18 cellular contexts compared by ENCODE assay signal in the genomic region with DNA sequence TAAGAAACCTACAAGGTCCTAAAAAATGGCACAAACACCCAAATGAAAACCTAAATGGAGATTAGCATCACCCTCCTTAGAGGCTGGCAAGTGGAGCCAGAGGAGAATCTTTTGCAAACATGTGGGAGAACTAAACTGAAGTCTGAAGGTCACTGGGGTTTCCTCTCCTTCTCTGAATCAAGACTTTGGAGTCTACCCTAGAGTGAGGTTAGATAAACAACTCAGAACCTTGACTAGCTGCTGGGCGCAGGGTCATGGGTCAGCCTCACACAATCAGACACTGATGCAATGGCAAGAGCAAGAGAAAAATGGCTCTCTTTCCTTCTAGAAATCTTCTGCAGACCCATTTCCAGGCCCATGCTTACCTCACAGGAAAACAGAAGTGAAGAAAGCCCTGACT.
DNase-seq lines count a peak whose midpoint lies in the region; FAIRE-seq and TF ChIP-seq lines count a peak whose summit lies in the region.
"Had no signal": no experiment of that assay in that cellular context is flagged by ENCODE, and none has a peak within 500 bp of the region (broad histone marks: within the 10 kb centered on the region; RNA-seq: fewer than 3 reads in every experiment).

No MANE protein-coding gene starts in this region.

- H3K4me3 Mint-ChIP-seq in CD14-positive monocyte (peak overlapping the region in 1 of 2 donors; percentile 15), astrocyte (ENCODE audit: unreplicated experiment) (no peak overlapping the region)
- H3K4me3 Mint-ChIP-seq in activated naive CD4-positive, alpha-beta T cell treated with anti-CD3 and anti-CD28 coated beads, Interleukin-2, amount 10 ng/mL, durations not matched to agents 7 days and 5 days, result no peak overlapping the region
- H3K4me3 Mint-ChIP-seq: CD4-positive, alpha-beta memory T cell; GM23338 had no signal

- H3K27ac Mint-ChIP-seq in CD14-positive monocyte (peak overlapping the region in 6 of 7 donors; percentile 37 to 68 (median 58)), astrocyte (ENCODE audit: unreplicated experiment) (peak overlapping the region; percentile 77)
- H3K27ac Mint-ChIP-seq in activated naive CD4-positive, alpha-beta T cell treated with anti-CD3 and anti-CD28 coated beads, Interleukin-2, amount 10 ng/mL, durations not matched to agents 7 days and 5 days, result no peak overlapping the region
- H3K27ac Mint-ChIP-seq: CD4-positive, alpha-beta memory T cell; GM23338 had no signal

- no peak overlapping the region for H3K14ac ChIP-seq in mesenchymal stem cell (ENCODE audit: low read length in 2 of 2)
- no peak overlapping the region for H3K14ac ChIP-seq in trophoblast cell (ENCODE audit: low read length)

- no peaks in the 10 kb centered on the region for H4K20me1 ChIP-seq in astrocyte (ENCODE audit: insufficient read depth, low read length)

- H2BK5ac ChIP-seq in mesenchymal stem cell (ENCODE audit: low read depth, low read length, poor library complexity, severe bottlenecking) (no peak overlapping the region), trophoblast cell (ENCODE audit: low read depth, low read length, poor library complexity) (no peak overlapping the region)

- no peak for TF ChIP-seq CTCF in CD14-positive monocyte (IDR thresholded peaks at IDR 0.05)
- no peak for TF ChIP-seq CTCF in astrocyte (IDR thresholded peaks at IDR 0.05; ENCODE audit: insufficient read depth, low read depth, low read length)
- TF ChIP-seq CTCF in uterus (IDR thresholded peaks at IDR 0.05), result no peak

- H3K9me3 ChIP-seq in astrocyte (ENCODE audit: insufficient read depth, low read depth, low read length), result no peaks in the 10 kb centered on the region
- H3K9me3 ChIP-seq in mesenchymal stem cell (ENCODE audit: control insufficient read depth, low read length), result no peaks in the 10 kb centered on the region
- H3K9me3 ChIP-seq in trophoblast cell (ENCODE audit: insufficient read depth, low read depth, low read length), result no peaks in the 10 kb centered on the region
- H3K9me3 ChIP-seq in uterus, result no peaks in the 10 kb centered on the region
- H3K9me3 ChIP-seq: A549 had no signal

- H3K36me3 Mint-ChIP-seq in CD14-positive monocyte (no peaks in the 10 kb centered on the region), astrocyte (ENCODE audit: low read depth, unreplicated experiment) (no peaks in the 10 kb centered on the region)
- no peaks in the 10 kb centered on the region for H3K36me3 Mint-ChIP-seq in activated naive CD4-positive, alpha-beta T cell treated with anti-CD3 and anti-CD28 coated beads, Interleukin-2, amount 10 ng/mL, durations not matched to agents 7 days and 5 days
- H3K36me3 Mint-ChIP-seq: CD4-positive, alpha-beta memory T cell had no signal

- 75% methylated on average over 1 of the region's 1 CpG for WGBS in mesenchymal stem cell
- WGBS in trophoblast cell (ENCODE audit: extremely low coverage, insufficient coverage, insufficient read length), result no CpG with 5 or more reads among the region's 1 CpG

- H3K79me2 ChIP-seq in astrocyte (ENCODE audit: insufficient read depth, low read length), result no peaks in the 10 kb centered on the region
- no peaks in the 10 kb centered on the region for H3K79me2 ChIP-seq in trophoblast cell (ENCODE audit: control insufficient read depth, insufficient read depth, low read length, poor library complexity)

- no peak overlapping the region for H4K12ac ChIP-seq in trophoblast cell (ENCODE audit: low read depth, low read length)

- H3K27me3 ChIP-seq in astrocyte (ENCODE audit: insufficient read depth, low read length), result no peaks in the 10 kb centered on the region
- no peaks in the 10 kb centered on the region for H3K27me3 ChIP-seq in mesenchymal stem cell (ENCODE audit: control insufficient read depth in 1 of 2, insufficient read depth in 1 of 2, low read length in 2 of 2)
- no peaks in the 10 kb centered on the region for H3K27me3 ChIP-seq in trophoblast cell (ENCODE audit: insufficient read depth, low read length)
- no peaks in the 10 kb centered on the region for H3K27me3 ChIP-seq in uterus

- no peak for TF ChIP-seq POLR2A in uterus (IDR thresholded peaks at IDR 0.05)

- H3K9ac ChIP-seq in astrocyte (ENCODE audit: low read length) (no peak overlapping the region), mesenchymal stem cell (ENCODE audit: low read length) (no peak overlapping the region), trophoblast cell (ENCODE audit: low read length) (no peak overlapping the region)

- no peak overlapping the region for H2AK5ac ChIP-seq in mesenchymal stem cell (ENCODE audit: low read length, severe bottlenecking)
- no peak overlapping the region for H2AK5ac ChIP-seq in trophoblast cell (ENCODE audit: low read length)

- intact Hi-C loops in CD14-positive monocyte (cut with micrococcal nuclease) (no loop called here), uterus (cut with DNase I; ENCODE audit: low total_unique reads) (no loop called here)

- H3K9me3 Mint-ChIP-seq in CD14-positive monocyte, result peaks cover 0 to 5% (median 0%) of the 10 kb centered on the region in 7 donors
- H3K9me3 Mint-ChIP-seq in astrocyte (ENCODE audit: unreplicated experiment), result no peaks in the 10 kb centered on the region
- no peaks in the 10 kb centered on the region for H3K9me3 Mint-ChIP-seq in activated naive CD4-positive, alpha-beta T cell treated with anti-CD3 and anti-CD28 coated beads, Interleukin-2, amount 10 ng/mL, durations not matched to agents 7 days and 5 days
- H3K9me3 Mint-ChIP-seq: GM23338 had no signal

- H3K18ac ChIP-seq in mesenchymal stem cell (ENCODE audit: low read depth in 1 of 2, low read length in 2 of 2) (peak overlapping the region in 1 of 2 experiments; percentile 50), trophoblast cell (ENCODE audit: low read length) (no peak overlapping the region)

- H3K4me1 Mint-ChIP-seq in CD14-positive monocyte (peaks cover 24% of the 10 kb centered on the region), astrocyte (ENCODE audit: low read depth, unreplicated experiment) (peaks cover 15% of the 10 kb centered on the region)
- H3K4me1 Mint-ChIP-seq in activated naive CD4-positive, alpha-beta T cell treated with anti-CD3 and anti-CD28 coated beads, Interleukin-2, amount 10 ng/mL, durations not matched to agents 7 days and 5 days, result no peaks in the 10 kb centered on the region
- H3K4me1 Mint-ChIP-seq: CD4-positive, alpha-beta memory T cell had no signal

- H3K79me1 ChIP-seq in mesenchymal stem cell (replicated peaks; ENCODE audit: low read length, poor library complexity, severe bottlenecking) (no peaks in the 10 kb centered on the region), trophoblast cell (ENCODE audit: low read length) (peaks cover 24% of the 10 kb centered on the region)

- CTCF ChIA-PET in activated naive CD4-positive, alpha-beta T cell treated with anti-CD3 and anti-CD28 coated beads, Interleukin-2, amount 10 ng/mL, durations not matched to agents 7 days and 5 days (lab: Charles Lee), result no interaction called here

- H3K4ac ChIP-seq in mesenchymal stem cell (ENCODE audit: low read depth in 1 of 2, low read length in 2 of 2), result no peak overlapping the region
- H3K4ac ChIP-seq in trophoblast cell (ENCODE audit: low read depth, low read length), result no peak overlapping the region

- no peak overlapping the region for H3K4me3 ChIP-seq in astrocyte (ENCODE audit: insufficient read depth, low read depth, low read length)
- H3K4me3 ChIP-seq in mesenchymal stem cell (ENCODE audit: insufficient read depth in 1 of 2, low read depth in 1 of 2, low read length in 2 of 2), result no peak overlapping the region
- no peak overlapping the region for H3K4me3 ChIP-seq in trophoblast cell (ENCODE audit: low read depth, low read length)
- no peak overlapping the region for H3K4me3 ChIP-seq in uterus
- H3K4me3 ChIP-seq: A549, GM23338 had no signal

- DNase-seq in CD14-positive monocyte (ENCODE audit: low spot score) (no peak), astrocyte (ENCODE audit: low read depth) (no peak), mesenchymal stem cell (no peak), trophoblast cell (no peak), iPS-NIHi11 (ENCODE audit: low spot score) (no peak), uterus (no peak)
- no peak for DNase-seq in activated naive CD4-positive, alpha-beta T cell treated with anti-CD3 and anti-CD28 coated beads, Interleukin-2, amount 10 ng/mL, durations not matched to agents 7 days and 5 days
- DNase-seq: Calu3; CD4-positive, alpha-beta memory T cell; DMS79 treated with DMSO at 0.1 percent for 48 hours; GF-D8; HCEC 1CT had no signal

- H3K4me1 ChIP-seq in astrocyte (ENCODE audit: insufficient read depth, low read length), result peaks cover 16% of the 10 kb centered on the region
- peaks cover 3% of the 10 kb centered on the region for H3K4me1 ChIP-seq in mesenchymal stem cell (ENCODE audit: control insufficient read depth, insufficient read depth, low read depth, low read length)
- H3K4me1 ChIP-seq in trophoblast cell (ENCODE audit: control insufficient read depth in 1 of 2, insufficient read depth in 2 of 2, low read length in 2 of 2), result peaks cover 5 to 9% of the 10 kb centered on the region in 2 experiments
- no peaks in the 10 kb centered on the region for H3K4me1 ChIP-seq in uterus
- H3K4me1 ChIP-seq: A549 had no signal

- peak overlapping the region; percentile 19 for H2BK120ac ChIP-seq in mesenchymal stem cell (ENCODE audit: low read depth, low read length)
- peak overlapping the region; percentile 16 for H2BK120ac ChIP-seq in trophoblast cell (ENCODE audit: insufficient read depth, low read length, poor library complexity)

- H2AFZ ChIP-seq in astrocyte (ENCODE audit: low read depth, low read length) (no peak overlapping the region), mesenchymal stem cell (ENCODE audit: low read depth, low read length) (no peak overlapping the region), trophoblast cell (ENCODE audit: insufficient read depth, low read length, poor library complexity) (no peak overlapping the region)
- H2AFZ ChIP-seq: GM23338 had no signal

- H4K91ac ChIP-seq in mesenchymal stem cell (ENCODE audit: low read length) (no peak overlapping the region), trophoblast cell (ENCODE audit: low read depth, low read length) (peak overlapping the region; percentile 71)

- H3K27me3 Mint-ChIP-seq in CD14-positive monocyte (ENCODE audit: low read depth in 3 of 3) (no peaks in the 10 kb centered on the region), astrocyte (ENCODE audit: low read depth, unreplicated experiment) (no peaks in the 10 kb centered on the region)
- H3K27me3 Mint-ChIP-seq in activated naive CD4-positive, alpha-beta T cell treated with anti-CD3 and anti-CD28 coated beads, Interleukin-2, amount 10 ng/mL, durations not matched to agents 7 days and 5 days, result no peaks in the 10 kb centered on the region

- H3K23ac ChIP-seq in mesenchymal stem cell (ENCODE audit: low read length in 2 of 2), result no peak overlapping the region
- no peak overlapping the region for H3K23ac ChIP-seq in trophoblast cell (ENCODE audit: low read length)

- H3K4me2 ChIP-seq in astrocyte (ENCODE audit: low read length), result no peak overlapping the region
- H3K4me2 ChIP-seq in mesenchymal stem cell (ENCODE audit: low read length, poor library complexity, severe bottlenecking), result no peak overlapping the region
- H3K4me2 ChIP-seq in trophoblast cell (ENCODE audit: low read length), result no peak overlapping the region
- H3K4me2 ChIP-seq: A549, GM23338 had no signal

- FAIRE-seq in astrocyte (lab: Jason Lieb, UNC), result no peak
- FAIRE-seq: A549, H54, HepG2 had no signal

- H2BK12ac ChIP-seq in mesenchymal stem cell (ENCODE audit: low read length in 2 of 2), result peak overlapping the region in 1 of 2 experiments; percentile 23
- H2BK12ac ChIP-seq in trophoblast cell (ENCODE audit: low read length), result no peak overlapping the region

- H3K36me3 ChIP-seq in astrocyte (ENCODE audit: insufficient read depth, low read length) (no peaks in the 10 kb centered on the region), mesenchymal stem cell (ENCODE audit: control insufficient read depth in 1 of 2, insufficient read depth in 2 of 2, low read depth in 1 of 2, low read length in 2 of 2) (no peaks in the 10 kb centered on the region), trophoblast cell (ENCODE audit: control insufficient read depth in 1 of 2, insufficient read depth in 2 of 2, low read length in 2 of 2) (no peaks in the 10 kb centered on the region), uterus (no peaks in the 10 kb centered on the region)

- H3K27ac ChIP-seq in astrocyte (ENCODE audit: low read depth, low read length) (no peak overlapping the region), mesenchymal stem cell (ENCODE audit: low read length, poor library complexity, severe bottlenecking) (no peak overlapping the region), trophoblast cell (ENCODE audit: low read depth, low read length) (no peak overlapping the region), uterus (no peak overlapping the region)
- H3K27ac ChIP-seq: 22Rv1, A549, C4-2B had no signal

- H2BK15ac ChIP-seq in mesenchymal stem cell (ENCODE audit: low read depth, poor library complexity, severe bottlenecking), result peak overlapping the region; percentile 7

- H4K8ac ChIP-seq in mesenchymal stem cell (ENCODE audit: low read length), result no peak overlapping the region
- no peak overlapping the region for H4K8ac ChIP-seq in trophoblast cell (ENCODE audit: low read depth, low read length)
